In genomic region chr1:77313491-77313890, GRCh38 we compare ENCODE assay signal across 8 cellular contexts. TPM values are rescaled to one million over a fixed set of nuclear protein-coding genes. Genes with fewer than 3 reads are reported as not detected.
DNase-seq lines count a peak whose midpoint lies in the region; ATAC-seq and TF ChIP-seq lines count a peak whose summit lies in the region.

No MANE protein-coding gene starts in this region.

- no peaks in the 10 kb centered on the region for H3K4me1 ChIP-seq in tibial artery

- no peaks in the 10 kb centered on the region for H3K9me3 ChIP-seq in tibial artery

- no peaks in the 10 kb centered on the region for H3K27me3 ChIP-seq in tibial artery

- ATAC-seq in GM21825 (IDR thresholded peaks at IDR 0.05; ENCODE audit: unreplicated experiment) (no peak), HG03196 (IDR thresholded peaks at IDR 0.05; ENCODE audit: unreplicated experiment) (no peak)

- TF ChIP-seq CTCF in retinal pigment epithelial cell (conservative IDR thresholded peaks at IDR 0.05; ENCODE audit: low read depth, low read length) (peak; percentile 51), tibial artery (IDR thresholded peaks at IDR 0.05) (no peak)

- H3K4me3 ChIP-seq in retinal pigment epithelial cell (ENCODE audit: low read length) (no peak overlapping the region), tibial artery (no peak overlapping the region)

- no peaks in the 10 kb centered on the region for H3K36me3 ChIP-seq in tibial artery

- intact Hi-C loops in tibial artery (cut with DNase I; ENCODE audit: low total_unique reads): no loop called here

- DNase-seq in DMS53 (lab: John Stamatoyannopoulos, UW): peak; percentile 65
- peak; percentile 51 for DNase-seq in H4 (ENCODE audit: low spot score)
- DNase-seq in RKO (ENCODE audit: low spot score): peak; percentile 49
- peak; percentile 10 for DNase-seq in cerebellar cortex (ENCODE audit: low spot score)
- DNase-seq in retinal pigment epithelial cell (ENCODE audit: low read depth): no peak
- no peak for DNase-seq in tibial artery

- no peak overlapping the region for H3K27ac ChIP-seq in tibial artery

RNA-seq across cellular contexts. Expression of gene AK5, which starts 31.7 kb away (rescaled TPM):
- 10.4 and 13.5 TPM in 2 replicates for total RNA-seq in H4 (2014; rRNA removed; shearing (Covaris generic))

Comparison
In these comparisons a context has a peak if more than half of its experiments do, and no peak if none do; other contexts are left out.
1. DNase-seq: peak in DMS53 (single experiment), H4 (single experiment), RKO (single experiment) and cerebellar cortex (single experiment); none in retinal pigment epithelial cell (single experiment) and tibial artery (0 of 2).